22 cellular contexts compared by ENCODE assay signal in the genomic region with DNA sequence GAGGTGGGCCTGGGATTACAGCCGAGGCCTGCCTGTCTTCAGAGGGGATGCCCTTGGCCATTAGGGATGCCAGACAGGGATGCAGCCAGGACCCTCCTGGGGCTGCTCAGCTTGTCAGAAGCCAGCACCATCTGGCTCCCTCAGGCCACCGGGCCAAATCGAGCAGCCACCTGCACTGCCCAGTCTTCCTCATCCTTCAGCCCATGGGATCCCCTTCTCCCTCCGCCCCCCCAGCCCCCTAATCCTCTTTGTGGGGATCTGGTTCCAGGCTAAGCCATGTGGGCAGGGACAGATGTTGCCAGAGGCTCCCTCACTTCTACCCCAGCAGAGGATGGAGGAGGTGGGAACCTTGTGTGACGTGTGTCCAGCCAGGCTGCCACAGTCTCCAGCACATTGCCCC.
DNase-seq lines count a peak whose midpoint lies in the region; ATAC-seq, FAIRE-seq and TF ChIP-seq lines count a peak whose summit lies in the region.
"Had no signal": no experiment of that assay in that cellular context is flagged by ENCODE, and none has a peak within 500 bp of the region (broad histone marks: within the 10 kb centered on the region; RNA-seq: fewer than 3 reads in every experiment).

No MANE protein-coding gene starts in this region.

- no peak overlapping the region for H3K18ac ChIP-seq in mesendoderm (ENCODE audit: low read length)

- no peak overlapping the region for H4K5ac ChIP-seq in mesendoderm (ENCODE audit: low read length)

- peaks cover 14% of the 10 kb centered on the region; the same call in 1 of the 2 replicates for H3K79me2 ChIP-seq in SK-N-SH (ENCODE audit: insufficient read depth)
- H3K79me2 ChIP-seq in mesendoderm (ENCODE audit: control insufficient read depth, insufficient read depth, low read length), result no peaks in the 10 kb centered on the region

- H3F3A ChIP-seq in SK-N-SH (replicated peaks; ENCODE audit: insufficient read depth), result no peaks in the 10 kb centered on the region

- no peaks in the 10 kb centered on the region for H3K9me2 ChIP-seq in SK-N-SH

- H3K4me2 ChIP-seq in SK-N-SH (no peak overlapping the region), mesendoderm (ENCODE audit: low read length) (no peak overlapping the region)

- H3K27me3 ChIP-seq in SK-N-SH (ENCODE audit: insufficient read depth) (no peaks in the 10 kb centered on the region), WERI-Rb-1 (ENCODE audit: insufficient read depth, low read depth, severe bottlenecking) (no peaks in the 10 kb centered on the region), endodermal cell (ENCODE audit: control insufficient read depth, insufficient read depth, low read length, poor library complexity, severe bottlenecking) (no peaks in the 10 kb centered on the region), mesendoderm (ENCODE audit: insufficient read depth, low read length, poor library complexity) (no peaks in the 10 kb centered on the region)
- H3K27me3 ChIP-seq: SJSA1 had no signal

- H3K4me3 Mint-ChIP-seq in endodermal cell, result no peak overlapping the region

- no peak; the same call in 2 of the 3 replicates for ATAC-seq in SK-N-SH treated with all-trans-retinoic acid at 6 μM for 48 hours
- ATAC-seq in HG02840 (IDR thresholded peaks at IDR 0.05; ENCODE audit: low FRiP score, unreplicated experiment), result no peak
- ATAC-seq: HCT116, Right ventricle myocardium inferior had no signal

- no peaks in the 10 kb centered on the region for H3K79me1 ChIP-seq in mesendoderm (ENCODE audit: low read length)

- H3K9me3 Mint-ChIP-seq in endodermal cell, result no peaks in the 10 kb centered on the region

- H3K4me1 Mint-ChIP-seq in endodermal cell, result no peaks in the 10 kb centered on the region

- H3K23ac ChIP-seq in mesendoderm (ENCODE audit: low read length), result no peak overlapping the region

- peaks cover 55% of the 10 kb centered on the region for H3K36me3 Mint-ChIP-seq in endodermal cell (ENCODE audit: low read depth)

- CTCF ChIA-PET in SK-N-SH (lab: Yijun Ruan, JAX), result interaction anchor here (0.9 to 1.3 kb wide), 3 partner anchors 11 to 63 kb away, joined by 3 to 7 read pairs (median 5); no protein-coding TSS in a partner anchor

- WGBS in SK-N-SH (ENCODE audit: low lambda C conversion rate), result 65% methylated on average over 4 of the region's 5 CpGs
- 89 to 95% methylated on average over 3 to 5 of the region's 5 CpGs for WGBS in endodermal cell (ENCODE audit: insufficient coverage in 1 of 2, insufficient read length in 1 of 2), 2 experiments
- no CpG with 5 or more reads among the region's 5 CpGs for WGBS in mesendoderm (ENCODE audit: extremely low coverage, insufficient coverage, low lambda C conversion rate)

- no peak overlapping the region for H3K4me3 ChIP-seq in SK-N-SH (ENCODE audit: low read depth in 2 of 2, low read length in 1 of 2)
- H3K4me3 ChIP-seq in WERI-Rb-1 (ENCODE audit: low read depth, low read length), result no peak overlapping the region
- H3K4me3 ChIP-seq in endodermal cell (ENCODE audit: low read length), result no peak overlapping the region
- no peak overlapping the region for H3K4me3 ChIP-seq in mesendoderm (ENCODE audit: low read length)
- H3K4me3 ChIP-seq: SJSA1 had no signal

- peak overlapping the region in 1 of 2 experiments; percentile 92; a peak in 2 of 4 replicates for H3K27ac ChIP-seq in SK-N-SH (ENCODE audit: low read depth in 2 of 2, low read length in 1 of 2)
- peak overlapping the region; percentile 79 for H3K27ac ChIP-seq in WERI-Rb-1
- peak overlapping the region; percentile 44 for H3K27ac ChIP-seq in endodermal cell (ENCODE audit: low read depth, low read length)
- no peak overlapping the region for H3K27ac ChIP-seq in mesendoderm (ENCODE audit: low read depth, low read length)
- H3K27ac ChIP-seq: SJSA1 had no signal

- no peak overlapping the region for H2BK120ac ChIP-seq in mesendoderm (ENCODE audit: low read depth, low read length)

- no peaks in the 10 kb centered on the region for H3K27me3 Mint-ChIP-seq in endodermal cell (ENCODE audit: insufficient read depth)

- POLR2A ChIA-PET in SK-N-SH (lab: Yijun Ruan, JAX), result interaction anchor here (1.3 to 1.6 kb wide), 3 partner anchors 11 to 32 kb away, joined by 3 to 14 read pairs (median 9); no protein-coding TSS in a partner anchor

- no peak overlapping the region for H2BK15ac ChIP-seq in mesendoderm (replicated peaks; ENCODE audit: low read depth)

- peaks cover 12% of the 10 kb centered on the region for H4K20me1 ChIP-seq in SK-N-SH (ENCODE audit: insufficient read depth)

- DNase-seq in SK-N-SH (peak; percentile 61), WERI-Rb-1 (peak; percentile 91), endodermal cell (no peak), mesendoderm (no peak), urothelium cell line (ENCODE audit: low spot score) (no peak)
- DNase-seq: AML-193, DMS53, GF-D8, Kasumi-1, NCI-H1417, NCI-H1694 treated with DMSO at 0.1 percent for 48 hours, NCI-H510A treated with DMSO at 0.1 percent for 48 hours, OCI-M1, SW 1271 had no signal

- no peak for TF ChIP-seq RAD21 in SK-N-SH (IDR thresholded peaks at IDR 0.05; ENCODE audit: low read length)

- no peak for TF ChIP-seq CTCF in SK-N-SH (IDR thresholded peaks at IDR 0.05)
- TF ChIP-seq CTCF in WERI-Rb-1 (IDR thresholded peaks at IDR 0.05; ENCODE audit: low read depth, low read length), result no peak
- no peak for TF ChIP-seq CTCF in endodermal cell (conservative IDR thresholded peaks at IDR 0.05)

- H3K4me1 ChIP-seq in SK-N-SH (ENCODE audit: control insufficient read depth in 1 of 2, insufficient read depth in 2 of 2, low read depth in 1 of 2, low read length in 1 of 2), result peaks cover 0 to 56% of the 10 kb centered on the region in 2 experiments; a peak in 2 of 4 replicates
- H3K4me1 ChIP-seq in endodermal cell (ENCODE audit: control insufficient read depth, insufficient read depth, low read length), result no peaks in the 10 kb centered on the region
- no peaks in the 10 kb centered on the region for H3K4me1 ChIP-seq in mesendoderm (ENCODE audit: control insufficient read depth, low read depth, low read length)
- H3K4me1 ChIP-seq: SJSA1 had no signal

- H3K56ac ChIP-seq in mesendoderm (ENCODE audit: low read length), result no peak overlapping the region

- H3K36me3 ChIP-seq in SK-N-SH (replicated peaks in 1 of 2; ENCODE audit: control insufficient read depth in 1 of 2, insufficient read depth in 2 of 2, low read length in 1 of 2), result peaks cover 31 to 52% of the 10 kb centered on the region in 2 experiments
- peaks cover 17% of the 10 kb centered on the region for H3K36me3 ChIP-seq in WERI-Rb-1
- peaks cover 55% of the 10 kb centered on the region for H3K36me3 ChIP-seq in endodermal cell (ENCODE audit: control insufficient read depth, insufficient read depth, low read length)
- H3K36me3 ChIP-seq in mesendoderm (ENCODE audit: control insufficient read depth, insufficient read depth, low read length), result peaks cover 1% of the 10 kb centered on the region

- H3K9me3 ChIP-seq in SK-N-SH (no peaks in the 10 kb centered on the region), WERI-Rb-1 (ENCODE audit: severe bottlenecking) (no peaks in the 10 kb centered on the region), endodermal cell (ENCODE audit: control insufficient read depth, low read length) (no peaks in the 10 kb centered on the region)
- H3K9me3 ChIP-seq: SJSA1 had no signal

- H3K27ac Mint-ChIP-seq in endodermal cell, result no peak overlapping the region

- no peak overlapping the region for H4K8ac ChIP-seq in mesendoderm (ENCODE audit: low read depth, low read length)

- H3K4ac ChIP-seq in mesendoderm (ENCODE audit: low read depth, low read length), result no peak overlapping the region

- FAIRE-seq in urothelium cell line (lab: Jason Lieb, UNC), result no peak
- FAIRE-seq: GM19239, H1, RCC 7860 had no signal

- no peak overlapping the region for H2AK5ac ChIP-seq in mesendoderm (ENCODE audit: low read length)

- no peak overlapping the region for H2BK5ac ChIP-seq in mesendoderm (ENCODE audit: low read length)

- no peak for TF ChIP-seq EP300 in SK-N-SH (IDR thresholded peaks at IDR 0.05; ENCODE audit: borderline replicate concordance in 1 of 2, low read depth in 1 of 2, low read length in 1 of 2)

- H3K9ac ChIP-seq in SK-N-SH (no peak overlapping the region), endodermal cell (ENCODE audit: extremely low read depth, low read length, poor library complexity, severe bottlenecking) (no peak overlapping the region), mesendoderm (ENCODE audit: low read length) (no peak overlapping the region)

- H2AFZ ChIP-seq in SK-N-SH (ENCODE audit: low read depth), result no peak overlapping the region

TF ChIP-seq in SK-N-SH, 30 proteins besides CTCF, POLR2A, EP300 and RAD21 (continues in another document):
- TF ChIP-seq EZH2phosphoT487 (IDR thresholded peaks at IDR 0.05; ENCODE audit: borderline replicate concordance, low read depth), result no peak
- TF ChIP-seq, protein P1, sequence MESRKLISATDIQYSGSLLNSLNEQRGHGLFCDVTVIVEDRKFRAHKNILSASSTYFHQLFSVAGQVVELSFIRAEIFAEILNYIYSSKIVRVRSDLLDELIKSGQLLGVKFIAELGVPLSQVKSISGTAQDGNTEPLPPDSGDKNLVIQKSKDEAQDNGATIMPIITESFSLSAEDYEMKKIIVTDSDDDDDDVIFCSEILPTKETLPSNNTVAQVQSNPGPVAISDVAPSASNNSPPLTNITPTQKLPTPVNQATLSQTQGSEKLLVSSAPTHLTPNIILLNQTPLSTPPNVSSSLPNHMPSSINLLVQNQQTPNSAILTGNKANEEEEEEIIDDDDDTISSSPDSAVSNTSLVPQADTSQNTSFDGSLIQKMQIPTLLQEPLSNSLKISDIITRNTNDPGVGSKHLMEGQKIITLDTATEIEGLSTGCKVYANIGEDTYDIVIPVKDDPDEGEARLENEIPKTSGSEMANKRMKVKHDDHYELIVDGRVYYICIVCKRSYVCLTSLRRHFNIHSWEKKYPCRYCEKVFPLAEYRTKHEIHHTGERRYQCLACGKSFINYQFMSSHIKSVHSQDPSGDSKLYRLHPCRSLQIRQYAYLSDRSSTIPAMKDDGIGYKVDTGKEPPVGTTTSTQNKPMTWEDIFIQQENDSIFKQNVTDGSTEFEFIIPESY (IDR thresholded peaks at IDR 0.05; ENCODE audit: borderline replicate concordance, low read depth), result no peak

TF ChIP-seq in SK-N-SH treated with all-trans-retinoic acid at 6 μM for 48 hours, 23 proteins besides CTCF, POLR2A, EP300 and RAD21 (continues in another document):
- TF ChIP-seq, protein P2, sequence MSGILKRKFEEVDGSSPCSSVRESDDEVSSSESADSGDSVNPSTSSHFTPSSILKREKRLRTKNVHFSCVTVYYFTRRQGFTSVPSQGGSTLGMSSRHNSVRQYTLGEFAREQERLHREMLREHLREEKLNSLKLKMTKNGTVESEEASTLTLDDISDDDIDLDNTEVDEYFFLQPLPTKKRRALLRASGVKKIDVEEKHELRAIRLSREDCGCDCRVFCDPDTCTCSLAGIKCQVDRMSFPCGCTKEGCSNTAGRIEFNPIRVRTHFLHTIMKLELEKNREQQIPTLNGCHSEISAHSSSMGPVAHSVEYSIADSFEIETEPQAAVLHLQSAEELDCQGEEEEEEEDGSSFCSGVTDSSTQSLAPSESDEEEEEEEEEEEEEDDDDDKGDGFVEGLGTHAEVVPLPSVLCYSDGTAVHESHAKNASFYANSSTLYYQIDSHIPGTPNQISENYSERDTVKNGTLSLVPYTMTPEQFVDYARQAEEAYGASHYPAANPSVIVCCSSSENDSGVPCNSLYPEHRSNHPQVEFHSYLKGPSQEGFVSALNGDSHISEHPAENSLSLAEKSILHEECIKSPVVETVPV (CRISPR knock-in tag; IDR thresholded peaks at IDR 0.05), result no peak
- TF ChIP-seq SNAI2 (CRISPR knock-in tag; IDR thresholded peaks at IDR 0.05), result no peak
- TF ChIP-seq BACH2 (CRISPR knock-in tag; IDR thresholded peaks at IDR 0.05; ENCODE audit: borderline replicate concordance), result no peak

Comparison
In these comparisons a context has a peak if more than half of its experiments do, and no peak if none do; other contexts are left out.
1. DNase-seq: peak in SK-N-SH (single experiment) and WERI-Rb-1 (single experiment); none in endodermal cell (single experiment), mesendoderm (single experiment) and urothelium cell line (single experiment).